25 cellular contexts compared by ENCODE assay signal in the genomic region with DNA sequence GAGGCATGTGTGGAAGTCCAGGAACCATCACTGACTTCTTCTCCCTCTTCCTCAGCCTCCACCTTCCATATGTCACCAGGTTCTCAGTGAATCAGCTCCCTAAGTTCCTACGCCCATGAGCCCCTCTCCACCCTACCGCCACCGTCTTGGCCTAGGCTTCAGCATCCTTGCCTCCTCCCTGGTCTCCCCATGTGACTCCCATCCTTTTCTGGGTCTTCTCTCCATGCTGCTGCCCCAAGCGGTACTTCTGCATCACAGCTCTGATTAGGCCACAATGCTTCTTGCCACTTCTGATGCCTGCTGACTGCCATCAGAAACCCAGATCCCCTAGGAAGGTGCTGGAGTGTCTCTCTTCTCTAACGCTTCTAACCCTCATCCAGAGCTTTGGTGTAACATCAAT.
"Had no signal": no experiment of that assay in that cellular context is flagged by ENCODE, and none has a peak within 500 bp of the region (broad histone marks: within the 10 kb centered on the region; RNA-seq: fewer than 3 reads in every experiment).

No MANE protein-coding gene starts in this region.

- H3K9me3 Mint-ChIP-seq: activated B cell treated with CpG ODN at 0.5 μM for 24 hours; activated naive CD8-positive, alpha-beta T cell treated with anti-CD3 and anti-CD28 coated beads, Interleukin-2, amount 50 U/mL, for 24 hours; dendritic cell treated with granulocyte-macrophage colony-stimulating factor and Interleukin-4, amounts not matched to agents 40 ng/mL and 50 ng/mL, for 4 days; natural killer cell; neural progenitor cell; stimulated activated memory B cell treated with anti-CD40 and anti-IgM and Interleukin-4, amounts not matched to agents 10 μg/mL and 1 μg/mL and 100 μg/mL, for 72 hours; stimulated activated naive CD8-positive, alpha-beta T cell treated with anti-CD3 and anti-CD28 coated beads, Interleukin-15, amount 100 ng/mL, for 72 hours; T-cell; T-helper 2 cell treated with Interferon-gamma antibody and Interleukin-4, amounts not matched to agents 5 μg/mL and 100 μg/mL, for 36 hours had no signal

- H3K4me3 Mint-ChIP-seq: activated B cell treated with CpG ODN at 0.5 μM for 24 hours; activated naive CD8-positive, alpha-beta T cell treated with anti-CD3 and anti-CD28 coated beads, Interleukin-2, amount 50 U/mL, for 24 hours; dendritic cell treated with granulocyte-macrophage colony-stimulating factor and Interleukin-4, amounts not matched to agents 40 ng/mL and 50 ng/mL, for 4 days; natural killer cell; neural progenitor cell; stimulated activated memory B cell treated with anti-CD40 and anti-IgM and Interleukin-4, amounts not matched to agents 10 μg/mL and 1 μg/mL and 100 μg/mL, for 72 hours; stimulated activated naive CD8-positive, alpha-beta T cell treated with anti-CD3 and anti-CD28 coated beads, Interleukin-15, amount 100 ng/mL, for 72 hours; T-cell; T-helper 2 cell treated with Interferon-gamma antibody and Interleukin-4, amounts not matched to agents 5 μg/mL and 100 μg/mL, for 36 hours had no signal

- H3K4me1 ChIP-seq: esophagus muscularis mucosa, foreskin keratinocyte, right atrium auricular region had no signal

- H3K9ac ChIP-seq: neural progenitor cell had no signal

- H3K27me3 Mint-ChIP-seq: activated B cell treated with CpG ODN at 0.5 μM for 24 hours; dendritic cell treated with granulocyte-macrophage colony-stimulating factor and Interleukin-4, amounts not matched to agents 40 ng/mL and 50 ng/mL, for 4 days; stimulated activated memory B cell treated with anti-CD40 and anti-IgM and Interleukin-4, amounts not matched to agents 10 μg/mL and 1 μg/mL and 100 μg/mL, for 72 hours; stimulated activated naive CD8-positive, alpha-beta T cell treated with anti-CD3 and anti-CD28 coated beads, Interleukin-15, amount 100 ng/mL, for 72 hours; T-cell had no signal

- DNase-seq: activated B cell treated with CpG ODN at 0.5 μM for 24 hours; activated CD4-positive, alpha-beta T cell treated with anti-CD3 and anti-CD28 coated beads, Interleukin-2, amount 50 U/mL, for 1 hour; activated naive CD4-positive, alpha-beta T cell treated with anti-CD3 and anti-CD28 coated beads, Interleukin-2, amount 50 U/mL, for 16 hours; activated naive CD8-positive, alpha-beta T cell treated with anti-CD3 and anti-CD28 coated beads, Interleukin-2, amount 50 U/mL, for 24 hours; activated T-cell treated with anti-CD3 and anti-CD28 coated beads, Interleukin-2, amount 50 U/mL, for 48 hours; amygdala; foreskin keratinocyte; heart left ventricle; midbrain; natural killer cell; occipital lobe; stimulated activated CD4-positive, alpha-beta T cell treated with anti-CD3 and anti-CD28 coated beads, Interleukin-1b, Interleukin-23, amount 100 ng/mL, for 48 hours; stimulated activated CD4-positive, alpha-beta T cell treated with anti-CD3 and anti-CD28 coated beads, Interleukin-4, amount 100 ng/mL, for 4 hours; stimulated activated CD8-positive, alpha-beta memory T cell treated with anti-CD3 and anti-CD28 coated beads, Interleukin-4, amount 100 ng/mL, for 48 hours; stimulated activated naive CD8-positive, alpha-beta T cell treated with anti-CD3 and anti-CD28 coated beads, Interleukin-15, amount 100 ng/mL, for 72 hours; substantia nigra; T-cell; upper lobe of left lung had no signal

- H3K27ac ChIP-seq: esophagus muscularis mucosa, foreskin keratinocyte, heart left ventricle, neural progenitor cell, right atrium auricular region, upper lobe of left lung had no signal

- H3K27ac Mint-ChIP-seq: activated B cell treated with CpG ODN at 0.5 μM for 24 hours; activated naive CD8-positive, alpha-beta T cell treated with anti-CD3 and anti-CD28 coated beads, Interleukin-2, amount 50 U/mL, for 24 hours; dendritic cell treated with granulocyte-macrophage colony-stimulating factor and Interleukin-4, amounts not matched to agents 40 ng/mL and 50 ng/mL, for 4 days; natural killer cell; neural progenitor cell; stimulated activated memory B cell treated with anti-CD40 and anti-IgM and Interleukin-4, amounts not matched to agents 10 μg/mL and 1 μg/mL and 100 μg/mL, for 72 hours; stimulated activated naive CD8-positive, alpha-beta T cell treated with anti-CD3 and anti-CD28 coated beads, Interleukin-15, amount 100 ng/mL, for 72 hours; T-cell; T-helper 2 cell treated with Interferon-gamma antibody and Interleukin-4, amounts not matched to agents 5 μg/mL and 100 μg/mL, for 36 hours had no signal

- H3K4me3 ChIP-seq: esophagus muscularis mucosa, heart left ventricle, neural progenitor cell, right atrium auricular region, smooth muscle cell, upper lobe of left lung had no signal

- H3K4me2 ChIP-seq: neural progenitor cell, smooth muscle cell had no signal

- H3K36me3 Mint-ChIP-seq: natural killer cell, neural progenitor cell, T-cell had no signal

- ATAC-seq: activated naive CD8-positive, alpha-beta T cell treated with anti-CD3 and anti-CD28 coated beads, Interleukin-2, amount 50 U/mL, for 24 hours; foreskin keratinocyte; heart left ventricle; natural killer cell; stimulated activated memory B cell treated with anti-CD40 and anti-IgM and Interleukin-4, amounts not matched to agents 10 μg/mL and 1 μg/mL and 100 μg/mL, for 72 hours; stimulated activated naive CD8-positive, alpha-beta T cell treated with anti-CD3 and anti-CD28 coated beads, Interleukin-15, amount 100 ng/mL, for 72 hours; T-cell had no signal

- H3K27me3 ChIP-seq: esophagus muscularis mucosa, foreskin keratinocyte, heart left ventricle, neural progenitor cell, right atrium auricular region, upper lobe of left lung had no signal

- H2AFZ ChIP-seq: neural progenitor cell had no signal
